In genomic region chr2:97935719-97936161, GRCh38 we compare ENCODE assay signal across 8 cellular contexts.
DNase-seq lines count a peak whose midpoint lies in the region; ATAC-seq and TF ChIP-seq lines count a peak whose summit lies in the region.

No MANE protein-coding gene starts in this region.

- H3K9me3 ChIP-seq in Karpas-422 (ENCODE audit: low read length), result no peaks in the 10 kb centered on the region

- peaks cover 3% of the 10 kb centered on the region; the same call in 1 of the 2 replicates for H3K27me3 ChIP-seq in Karpas-422 (ENCODE audit: low read length)

- H3K79me2 ChIP-seq in Karpas-422 (ENCODE audit: low read length), result peaks cover 18% of the 10 kb centered on the region

- H3K4me3 ChIP-seq in AG04449 (ENCODE audit: low read depth, low read length), result no peak overlapping the region
- no peak overlapping the region for H3K4me3 ChIP-seq in Karpas-422 (ENCODE audit: low read length)

- H3K4me2 ChIP-seq in Karpas-422 (ENCODE audit: low read depth, low read length, poor library complexity, severe bottlenecking), result no peak overlapping the region

- intact Hi-C loops in left ventricle myocardium superior (cut with micrococcal nuclease), result no loop called here

- no peak overlapping the region for H3K27ac ChIP-seq in Karpas-422 (ENCODE audit: low read length)

- no peak overlapping the region for H3K9ac ChIP-seq in Karpas-422 (ENCODE audit: low read length)

- no peaks in the 10 kb centered on the region for H3K9me2 ChIP-seq in Karpas-422 (replicated peaks; ENCODE audit: insufficient read depth, low read length)

- peaks cover 34% of the 10 kb centered on the region for H3K4me1 ChIP-seq in Karpas-422 (ENCODE audit: low read length)

- no peak for TF ChIP-seq CTCF in AG04449 (IDR thresholded peaks at IDR 0.05; ENCODE audit: insufficient read depth, low read length, missing control alignments)

- H2AFZ ChIP-seq in Karpas-422 (ENCODE audit: low read length), result no peak overlapping the region

- POLR2A ChIA-PET in AG04449 (lab: Yijun Ruan, JAX), result interaction anchor here (1.3 kb wide), 1 partner anchor 15 kb away, joined by 7 read pairs; no protein-coding TSS in a partner anchor

- no peaks in the 10 kb centered on the region for H3K36me3 ChIP-seq in Karpas-422 (ENCODE audit: insufficient read depth, low read length)

- ATAC-seq in GM21717 (IDR thresholded peaks at IDR 0.05; ENCODE audit: unreplicated experiment) (peak; percentile 23), left ventricle myocardium superior (peak; percentile 18)

- peaks cover 61% of the 10 kb centered on the region for H4K20me1 ChIP-seq in Karpas-422 (ENCODE audit: insufficient read depth, low read depth, low read length)

- CTCF ChIA-PET in AG04449 (lab: Yijun Ruan, JAX), result interaction anchor here (0.7 to 0.9 kb wide), 3 partner anchors 14 to 153 kb away, joined by 3 read pairs; no protein-coding TSS in a partner anchor

- DNase-seq in AG04449 (ENCODE audit: low read depth, low spot score) (peak; percentile 26), NCI-H748 treated with DMSO at 0.1 percent for 48 hours (lab: John Stamatoyannopoulos, UW) (peak; percentile 50), left ventricle myocardium superior (no peak), ureter (ENCODE audit: low spot score) (no peak), Karpas-422 (no peak), NCI-H2029 treated with DMSO at 0.1 percent for 48 hours (lab: John Stamatoyannopoulos, UW) (no peak)
- DNase-seq in activated CD4-positive, CD25-positive, alpha-beta regulatory T cell (lab: John Stamatoyannopoulos, UW), result no peak

Comparison
In these comparisons a context has a peak if more than half of its experiments do, and no peak if none do; other contexts are left out.
1. DNase-seq: peak in AG04449 (single experiment) and NCI-H748 treated with DMSO at 0.1 percent for 48 hours (single experiment); none in left ventricle myocardium superior (single experiment), ureter (single experiment), activated CD4-positive, CD25-positive, alpha-beta regulatory T cell (0 of 4), Karpas-422 (single experiment) and NCI-H2029 treated with DMSO at 0.1 percent for 48 hours (single experiment).